Comparison of ENCODE assay signal across 8 cellular contexts in the genomic region with DNA sequence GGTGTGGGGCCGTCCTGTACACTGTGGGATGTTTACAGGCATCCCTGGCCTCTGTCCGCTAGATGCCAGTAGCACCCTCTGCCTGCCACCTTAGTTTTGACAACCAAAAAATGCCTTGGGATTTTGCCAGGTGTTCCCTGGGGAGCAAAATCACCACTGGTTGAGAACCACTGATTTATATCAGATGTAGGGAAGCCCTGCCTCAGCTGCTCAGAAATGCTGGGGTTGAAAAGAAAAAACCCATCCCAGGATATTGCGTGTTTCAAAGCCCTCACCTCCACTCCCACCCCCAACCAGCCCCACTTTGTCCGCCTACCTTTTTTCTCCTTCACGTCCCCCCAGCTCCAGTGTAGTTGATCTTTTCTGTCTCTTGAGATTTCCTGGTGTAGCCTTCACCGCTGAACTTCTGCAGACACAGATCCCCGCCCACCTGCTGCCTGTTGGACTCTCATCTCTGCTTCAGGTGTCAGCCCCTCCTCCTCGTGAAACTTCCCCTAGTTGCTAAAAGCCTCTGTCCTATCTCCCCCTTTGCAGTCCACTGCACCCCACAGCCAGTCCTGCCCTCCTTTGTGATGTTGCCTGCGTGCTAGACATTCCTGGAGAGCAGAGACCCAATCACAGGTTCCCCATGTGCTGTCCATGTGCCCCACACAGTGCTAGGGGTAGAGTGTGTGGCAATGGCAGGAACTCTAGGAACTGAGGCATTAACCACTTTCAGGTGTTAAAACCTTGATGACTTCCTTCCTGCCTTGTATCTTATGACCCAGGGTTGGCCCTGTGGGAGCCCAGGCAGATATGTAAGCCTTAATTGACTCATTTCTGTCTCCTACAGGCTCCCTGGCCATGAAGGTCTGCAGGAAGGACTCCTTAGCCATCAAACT.
A peak's percentile ranks its signal among the peaks of the same experiment; 100 is the strongest.
DNase-seq lines count a peak whose midpoint lies in the region; ATAC-seq, FAIRE-seq and TF ChIP-seq lines count a peak whose summit lies in the region.

No MANE protein-coding gene starts in this region.

- no peak for TF ChIP-seq POLR2A in suprapubic skin (IDR thresholded peaks at IDR 0.05)

- FAIRE-seq in GM18507 (lab: Jason Lieb, UNC), result peak; percentile 89

- H3K4me1 ChIP-seq in suprapubic skin, result no peaks in the 10 kb centered on the region
- H3K4me1 ChIP-seq in aorta (ENCODE audit: control insufficient read depth in 1 of 2, insufficient read depth in 2 of 2, low read length in 2 of 2), result peaks cover 5% of the 10 kb centered on the region in 2 donors

- ATAC-seq in HG02884 (IDR thresholded peaks at IDR 0.05; ENCODE audit: unreplicated experiment) (peak; percentile 82), aorta (ENCODE audit: low FRiP score) (no peak)

- CTCF ChIA-PET in AG04450 (lab: Charles Lee), result interaction anchor here (0.6 kb wide), 1 partner anchor 11 kb away, joined by 3 read pairs; no protein-coding TSS in a partner anchor

- no peak for TF ChIP-seq EP300 in suprapubic skin (IDR thresholded peaks at IDR 0.05)

- DNase-seq in AG04450 (ENCODE audit: low read depth, low spot score) (no peak), GM18507 (ENCODE audit: extremely low spot score, insufficient read length, low read depth) (peak; percentile 65), RPMI8226 (peak; percentile 60), kidney tubule cell (ENCODE audit: low spot score) (peak; percentile 51), suprapubic skin (ENCODE audit: low spot score in 2 of 2) (no peak), aorta (no peak), mucosa of gallbladder (ENCODE audit: low spot score) (no peak)

- intact Hi-C loops in aorta (cut with DNase I), result loop anchor here in 1 of 2 donors (5.0 kb wide), 1 partner anchor 98 kb away; the partner anchor contains the start of gene TBC1D7

- H3K9me3 ChIP-seq in AG04450 (ENCODE audit: control insufficient read depth, insufficient read depth, low read length), result no peaks in the 10 kb centered on the region
- H3K9me3 ChIP-seq in suprapubic skin, result no peaks in the 10 kb centered on the region
- H3K9me3 ChIP-seq in aorta (ENCODE audit: control insufficient read depth, low read length), result no peaks in the 10 kb centered on the region

- POLR2A ChIA-PET in AG04450 (lab: Yijun Ruan, JAX), result interaction anchor here (1.1 kb wide), 1 partner anchor 99 kb away, joined by 3 read pairs; the partner anchor contains the start of gene TBC1D7

- 84% methylated on average over 9 of the region's 9 CpGs for WGBS in suprapubic skin
- 80 to 82% methylated on average over 9 of the region's 9 CpGs for WGBS in aorta, 2 donors

- H3K36me3 ChIP-seq in suprapubic skin (peaks cover 4% of the 10 kb centered on the region), aorta (ENCODE audit: control insufficient read depth in 1 of 2, insufficient read depth in 2 of 2, low read length in 1 of 2) (peaks cover 0 to 3% of the 10 kb centered on the region in 2 donors)

- H3K27me3 ChIP-seq in AG04450 (ENCODE audit: control insufficient read depth, insufficient read depth, low read length) (no peaks in the 10 kb centered on the region), suprapubic skin (no peaks in the 10 kb centered on the region), aorta (ENCODE audit: control insufficient read depth in 1 of 2, insufficient read depth in 2 of 2, low read length in 1 of 2) (no peaks in the 10 kb centered on the region)

- TF ChIP-seq CTCF in AG04450 (IDR thresholded peaks at IDR 0.05; ENCODE audit: low read depth, low read length) (0 out of 2 replicates have a peak, but pooled peaks have one; percentile 14), suprapubic skin (IDR thresholded peaks at IDR 0.05) (no peak)

- no peak overlapping the region for H3K27ac ChIP-seq in AG04450 (ENCODE audit: low read depth, low read length)
- no peak overlapping the region for H3K27ac ChIP-seq in suprapubic skin
- no peak overlapping the region for H3K27ac ChIP-seq in aorta (ENCODE audit: low read depth in 1 of 2, low read length in 2 of 2)

- H3K4me3 ChIP-seq in AG04450 (ENCODE audit: low read depth, low read length) (no peak overlapping the region), suprapubic skin (no peak overlapping the region), aorta (ENCODE audit: low read length in 2 of 2) (no peak overlapping the region)

Comparison
In these comparisons a context has a peak if more than half of its experiments do, and no peak if none do; other contexts are left out.
1. DNase-seq: peak in GM18507 (single experiment), RPMI8226 (single experiment) and kidney tubule cell (single experiment); none in AG04450 (single experiment), suprapubic skin (0 of 2), aorta (0 of 2) and mucosa of gallbladder (single experiment).